Comparison of ENCODE assay signal across 22 cellular contexts in genomic region chr16:89067677-89068076, GRCh38.
A peak's percentile ranks its signal among the peaks of the same experiment; 100 is the strongest.
DNase-seq lines count a peak whose midpoint lies in the region; ATAC-seq lines count a peak whose summit lies in the region.
"Had no signal": no experiment of that assay in that cellular context is flagged by ENCODE, and none has a peak within 500 bp of the region (broad histone marks: within the 10 kb centered on the region; RNA-seq: fewer than 3 reads in every experiment).

No MANE protein-coding gene starts in this region.

- ATAC-seq in stimulated activated naive B cell treated with anti-CD40 and anti-IgM and Interleukin-4, amounts not matched to agents 10 μg/mL and 1 μg/mL and 100 μg/mL, for 72 hours (replicated peaks): peak; percentile 32 to 49
- ATAC-seq: lower lobe of right lung; Right ventricle myocardium inferior; stimulated activated naive CD8-positive, alpha-beta T cell treated with anti-CD3 and anti-CD28 coated beads, Interleukin-15, Interleukin-2, amounts not matched to agents 100 U/mL and 50 U/mL, for 24 hours had no signal

- H3K36me3 Mint-ChIP-seq in stimulated activated naive B cell treated with anti-CD40 and anti-IgM and Interleukin-4, amounts not matched to agents 10 μg/mL and 1 μg/mL and 100 μg/mL, for 72 hours: no peaks in the 10 kb centered on the region
- H3K36me3 Mint-ChIP-seq: immature natural killer cell, type B pancreatic cell had no signal

- no peaks in the 10 kb centered on the region for H3K9me3 Mint-ChIP-seq in stimulated activated naive B cell treated with anti-CD40 and anti-IgM and Interleukin-4, amounts not matched to agents 10 μg/mL and 1 μg/mL and 100 μg/mL, for 72 hours
- H3K9me3 Mint-ChIP-seq: type B pancreatic cell had no signal

- peaks cover 8 to 13% of the 10 kb centered on the region in 2 donors for H3K27me3 Mint-ChIP-seq in stimulated activated naive B cell treated with anti-CD40 and anti-IgM and Interleukin-4, amounts not matched to agents 10 μg/mL and 1 μg/mL and 100 μg/mL, for 72 hours

- peaks cover 20 to 41% of the 10 kb centered on the region in 2 donors for H3K4me1 Mint-ChIP-seq in stimulated activated naive B cell treated with anti-CD40 and anti-IgM and Interleukin-4, amounts not matched to agents 10 μg/mL and 1 μg/mL and 100 μg/mL, for 72 hours
- H3K4me1 Mint-ChIP-seq: immature natural killer cell had no signal

- H3K27ac Mint-ChIP-seq in stimulated activated naive B cell treated with anti-CD40 and anti-IgM and Interleukin-4, amounts not matched to agents 10 μg/mL and 1 μg/mL and 100 μg/mL, for 72 hours: no peak overlapping the region
- H3K27ac Mint-ChIP-seq: immature natural killer cell, type B pancreatic cell had no signal

- no peak overlapping the region for H3K4me3 Mint-ChIP-seq in stimulated activated naive B cell treated with anti-CD40 and anti-IgM and Interleukin-4, amounts not matched to agents 10 μg/mL and 1 μg/mL and 100 μg/mL, for 72 hours
- H3K4me3 Mint-ChIP-seq: immature natural killer cell, type B pancreatic cell had no signal

- peak; percentile 6 for DNase-seq in NCI-H345 (lab: John Stamatoyannopoulos, UW)
- DNase-seq in NCI-H345 treated with DMSO at 0.1 percent for 48 hours (lab: John Stamatoyannopoulos, UW; ENCODE audit: unreplicated experiment): no peak
- peak; percentile 28 for DNase-seq in RPMI8226
- DNase-seq in fibroblast of gingiva (ENCODE audit: low read depth): peak; percentile 36
- DNase-seq in stimulated activated naive B cell treated with anti-CD40 and anti-IgM and Interleukin-4, amounts not matched to agents 10 μg/mL and 1 μg/mL and 100 μg/mL, for 72 hours: no peak
- no peak for DNase-seq in anterior cingulate cortex (lab: John Stamatoyannopoulos, UW)
- DNase-seq in NCI-H128 (lab: John Stamatoyannopoulos, UW; ENCODE audit: unreplicated experiment): no peak
- no peak for DNase-seq in stimulated activated CD4-positive, alpha-beta T cell treated with anti-CD3 and anti-CD28 coated beads, Interleukin-15, amount 100 ng/mL, for 24 hours
- DNase-seq: 8988T; activated CD4-positive, alpha-beta T cell treated with anti-CD3 and anti-CD28 coated beads, Interleukin-2, amount 50 U/mL, for 1 hour; activated naive CD4-positive, alpha-beta T cell; aorta; effector CD4-positive, alpha-beta T cell; esophagus squamous epithelium; GOT3; immature natural killer cell; lower lobe of right lung; sigmoid colon; stimulated activated CD4-positive, alpha-beta T cell treated with anti-CD3 and anti-CD28 coated beads, Interleukin-1b, Interleukin-23, amount 100 ng/mL, for 48 hours; stimulated activated naive CD8-positive, alpha-beta T cell treated with anti-CD3 and anti-CD28 coated beads, Interleukin-15, Interleukin-2, amounts not matched to agents 100 U/mL and 50 U/mL, for 24 hours had no signal

Comparison
In these comparisons a context has a peak if more than half of its experiments do, and no peak if none do; other contexts are left out.
1. DNase-seq: peak in NCI-H345 (single experiment), RPMI8226 (single experiment) and fibroblast of gingiva (single experiment); none in NCI-H345 treated with DMSO at 0.1 percent for 48 hours (single experiment), stimulated activated naive B cell treated with anti-CD40 and anti-IgM and Interleukin-4, amounts not matched to agents 10 μg/mL and 1 μg/mL and 100 μg/mL, for 72 hours (single experiment), anterior cingulate cortex (0 of 58), NCI-H128 (single experiment) and stimulated activated CD4-positive, alpha-beta T cell treated with anti-CD3 and anti-CD28 coated beads, Interleukin-15, amount 100 ng/mL, for 24 hours (single experiment).